Comparison of ENCODE assay signal across 1 cellular context in the genomic region with DNA sequence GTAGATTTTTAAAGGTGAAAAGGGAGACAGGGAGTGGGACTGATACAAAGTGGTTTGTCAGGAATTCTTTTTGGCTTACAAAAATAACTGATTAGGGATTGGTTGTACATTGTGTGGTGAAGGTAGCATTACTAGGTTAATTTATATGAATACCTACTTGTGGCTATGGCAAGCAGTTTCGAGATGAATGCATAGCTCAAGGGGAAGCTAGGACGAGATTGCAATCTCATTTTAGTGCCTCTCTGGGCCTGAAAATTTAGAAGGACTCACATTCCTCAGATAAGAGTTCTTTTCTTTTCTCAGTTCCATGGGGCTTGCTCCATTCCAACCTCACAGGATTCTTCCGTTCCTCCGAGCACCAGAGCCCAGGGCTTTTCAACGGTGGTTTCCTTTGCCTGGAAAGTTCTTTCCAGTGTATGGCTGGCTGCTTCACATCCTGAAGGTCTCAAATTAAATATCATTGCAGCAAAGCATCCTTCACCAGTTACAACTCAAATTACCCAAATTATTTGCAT.
TF ChIP-seq lines count a peak whose summit lies in the region.

No MANE protein-coding gene starts in this region.

TF ChIP-seq in HepG2, 621 proteins besides CTCF, POLR2A, EP300 and RAD21:
- TF ChIP-seq POGK (CRISPR knock-in tag; conservative IDR thresholded peaks at IDR 0.05) (no peak), NFYC (CRISPR knock-in tag; IDR thresholded peaks at IDR 0.05) (no peak), ASH2L (IDR thresholded peaks at IDR 0.05; ENCODE audit: insufficient read length, low read depth, low read length) (no peak), ZNF766 (CRISPR knock-in tag; IDR thresholded peaks at IDR 0.05; ENCODE audit: borderline replicate concordance) (no peak), ZNF333 (CRISPR knock-in tag; IDR thresholded peaks at IDR 0.05; ENCODE audit: borderline replicate concordance) (no peak), CBFB (CRISPR knock-in tag; IDR thresholded peaks at IDR 0.05) (no peak), ISL2 (CRISPR knock-in tag; IDR thresholded peaks at IDR 0.05) (no peak), ZBTB46 (CRISPR knock-in tag; IDR thresholded peaks at IDR 0.05; ENCODE audit: borderline replicate concordance) (no peak)
